8 cellular contexts compared by ENCODE assay signal in the genomic region with DNA sequence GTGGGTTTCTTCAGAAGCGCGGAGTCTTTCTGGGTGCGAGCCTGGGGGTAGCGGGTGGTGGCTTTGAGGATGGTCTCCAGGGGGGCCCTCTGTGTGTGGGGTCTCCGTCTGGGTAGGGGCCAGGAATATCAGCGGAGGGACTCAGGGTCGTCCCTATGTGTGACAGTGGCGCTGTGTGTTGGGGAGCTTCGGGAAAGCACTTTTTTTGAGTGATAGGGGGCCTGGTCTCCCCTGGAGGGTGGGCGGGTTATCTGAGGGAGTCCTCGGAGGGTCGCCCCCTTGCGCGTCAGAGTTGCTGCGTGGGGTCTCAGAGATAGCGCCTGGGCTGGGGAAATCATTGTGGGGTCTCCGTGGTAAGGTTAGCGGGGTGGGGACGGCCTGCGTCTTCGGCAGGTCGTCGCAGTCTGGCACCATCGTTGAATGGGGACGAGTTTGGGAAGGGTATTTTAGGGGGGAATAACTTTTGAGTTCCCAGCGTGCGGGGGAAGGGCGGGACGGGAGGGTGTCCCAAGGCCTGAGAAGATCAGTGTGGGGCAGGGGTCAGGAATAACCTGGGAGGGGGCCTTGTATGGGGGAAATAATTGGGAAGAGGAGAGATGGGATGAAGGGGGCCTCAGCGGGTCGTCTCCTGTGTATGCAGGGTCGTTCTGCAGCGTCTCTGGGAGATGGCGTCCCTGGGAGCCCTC. TPM values are rescaled to one million over a fixed set of nuclear protein-coding genes. Genes with fewer than 3 reads are reported as not detected.
A peak's percentile ranks its signal among the peaks of the same experiment; 100 is the strongest.
DNase-seq lines count a peak whose midpoint lies in the region; ATAC-seq and TF ChIP-seq lines count a peak whose summit lies in the region.

No MANE protein-coding gene starts in this region.

- peak; percentile 0 for ATAC-seq in natural killer cell
- ATAC-seq in HG03095 (IDR thresholded peaks at IDR 0.05; ENCODE audit: unreplicated experiment) = no peak

- peak overlapping the region; percentile 95 for H3K9ac ChIP-seq in endocrine pancreas (ENCODE audit: control insufficient read depth, insufficient read depth, low read length)

- H3K27ac Mint-ChIP-seq in natural killer cell = peak overlapping the region; percentile 99

- DNase-seq in NCI-H82 (lab: John Stamatoyannopoulos, UW) = peak; percentile 62
- DNase-seq in NCI-H82 treated with DMSO at 0.1 percent for 48 hours (lab: John Stamatoyannopoulos, UW; ENCODE audit: unreplicated experiment) = no peak
- DNase-seq in natural killer cell = no peak
- DNase-seq in GDM1 (lab: John Stamatoyannopoulos, UW) = no peak
- DNase-seq in HuH-7 (ENCODE audit: low spot score) = no peak

- no peaks in the 10 kb centered on the region for H3K4me1 ChIP-seq in endocrine pancreas (ENCODE audit: control insufficient read depth, insufficient read depth, low read length)

- peaks cover 20% of the 10 kb centered on the region for H3K36me3 Mint-ChIP-seq in natural killer cell

- peaks cover 0 to 3% of the 10 kb centered on the region in 2 donors for H3K27me3 Mint-ChIP-seq in natural killer cell (ENCODE audit: low read depth in 2 of 2)

- H3K4me3 Mint-ChIP-seq in natural killer cell = peak overlapping the region; percentile 99

- H3K36me3 ChIP-seq in endocrine pancreas (ENCODE audit: control insufficient read depth, insufficient read depth, low read length) = no peaks in the 10 kb centered on the region

- no peaks in the 10 kb centered on the region for H3K27me3 ChIP-seq in endocrine pancreas (ENCODE audit: control insufficient read depth, insufficient read depth, low read length)

- H3K9me3 Mint-ChIP-seq in natural killer cell = no peaks in the 10 kb centered on the region

- intact Hi-C loops in natural killer cell (cut with micrococcal nuclease) = loop anchor here (2.0 to 10.0 kb wide), 5 partner anchors 16 to 1224 kb away; a partner anchor contains a TSS

- TF ChIP-seq CTCF in VCaP (conservative IDR thresholded peaks at IDR 0.05) = no peak
- TF ChIP-seq CTCF in natural killer cell (IDR thresholded peaks at IDR 0.05) = no peak

- peak overlapping the region; percentile 95 for H3K27ac ChIP-seq in VCaP

- H3K4me1 Mint-ChIP-seq in natural killer cell = peaks cover 56 to 79% of the 10 kb centered on the region in 2 donors

- H3K4me3 ChIP-seq in endocrine pancreas (ENCODE audit: control insufficient read depth, insufficient read depth, low read length) = peak overlapping the region; percentile 39

- no peaks in the 10 kb centered on the region for H3K9me3 ChIP-seq in endocrine pancreas (ENCODE audit: control insufficient read depth, low read length)

RNA-seq across cellular contexts. Expression of a gene that starts 0.9 kb away (rescaled TPM):
- 1,000 to 10,000 TPM in 1 of 3 donors, 100 to 1,000 TPM in 2; 668 to 1,112 (median 949) TPM for total RNA-seq in natural killer cell

RNA-seq across cellular contexts. Expression of a gene that starts 0.9 kb away (rescaled TPM):
- 10 to 100 TPM; 39.2 to 46.9 (median 42.0) TPM for total RNA-seq in natural killer cell

RNA-seq across cellular contexts. Expression of a gene that starts 33.0 kb away (rescaled TPM):
- total RNA-seq in natural killer cell = 10 to 100 TPM; 41.2 to 48.7 (median 43.4) TPM

RNA-seq across cellular contexts. Expression of a gene that starts 34.5 kb away (rescaled TPM):
- total RNA-seq in natural killer cell = 10 to 100 TPM; 33.8 to 48.5 (median 42.2) TPM

RNA-seq across cellular contexts. Expression of a gene that starts 48.4 kb away (rescaled TPM):
- total RNA-seq in natural killer cell = 1 to 10 TPM; 2.0 to 7.7 (median 6.7) TPM
